In genomic region chr12:27821259-27821973, GRCh38 we compare ENCODE assay signal across 8 cellular contexts. TPM values are rescaled to one million over a fixed set of nuclear protein-coding genes. Genes with fewer than 3 reads are reported as not detected.
DNase-seq lines count a peak whose midpoint lies in the region; ATAC-seq and TF ChIP-seq lines count a peak whose summit lies in the region.

No MANE protein-coding gene starts in this region.

- no peak overlapping the region for H3K4me3 ChIP-seq in AG04449 (ENCODE audit: low read depth, low read length)
- no peak overlapping the region for H3K4me3 ChIP-seq in GM12875 (ENCODE audit: low read depth, low read length)

- CTCF ChIA-PET in AG04449 (lab: Yijun Ruan, JAX) = interaction anchor here (0.6 to 5.1 kb wide), 44 partner anchors 9 to 1198 kb away, joined by 3 to 59 read pairs (median 5); partner anchors contain the start of genes KLHL42 and MANSC4

- TF ChIP-seq CTCF in AG04449 (IDR thresholded peaks at IDR 0.05; ENCODE audit: insufficient read depth, low read length, missing control alignments) (peak; percentile 55), GM12875 (IDR thresholded peaks at IDR 0.05; ENCODE audit: borderline replicate concordance, insufficient read depth, low read depth, low read length) (peak; percentile 66)

- DNase-seq in AG04449 (ENCODE audit: low read depth, low spot score) = no peak
- DNase-seq in M059J (ENCODE audit: low read depth) = peak; percentile 84
- peak; percentile 8 for DNase-seq in brain pericyte (ENCODE audit: low read depth, low spot score)
- peak; percentile 89 for DNase-seq in iris pigment epithelial cell (ENCODE audit: low read depth)
- peak; percentile 1 to 4 for DNase-seq in stimulated activated CD8-positive, alpha-beta memory T cell treated with anti-CD3 and anti-CD28 coated beads, Interleukin-7, amount 100 ng/mL, for 4 hours (ENCODE audit: low read depth in 2 of 2)

- ATAC-seq in SK-N-SH treated with all-trans-retinoic acid at 6 μM for 48 hours (peak; percentile 93), GM18517 (IDR thresholded peaks at IDR 0.05; ENCODE audit: unreplicated experiment) (no peak)

- POLR2A ChIA-PET in AG04449 (lab: Yijun Ruan, JAX) = no interaction called here

TF ChIP-seq in SK-N-SH treated with all-trans-retinoic acid at 6 μM for 48 hours, 23 proteins besides CTCF, POLR2A, EP300 and RAD21:
- TF ChIP-seq PATZ1 (CRISPR knock-in tag; IDR thresholded peaks at IDR 0.05; ENCODE audit: borderline replicate concordance) (no peak), ARNTL (CRISPR knock-in tag; IDR thresholded peaks at IDR 0.05; ENCODE audit: borderline replicate concordance, low read depth) (no peak), ZFP3 (CRISPR knock-in tag; IDR thresholded peaks at IDR 0.05) (no peak), ZFP30 (CRISPR knock-in tag; IDR thresholded peaks at IDR 0.05) (no peak), ISL1 (CRISPR knock-in tag; IDR thresholded peaks at IDR 0.05) (no peak), ESRRG (CRISPR knock-in tag; IDR thresholded peaks at IDR 0.05) (no peak), TOX (CRISPR knock-in tag; IDR thresholded peaks at IDR 0.05; ENCODE audit: borderline replicate concordance) (no peak), BACH2 (CRISPR knock-in tag; IDR thresholded peaks at IDR 0.05; ENCODE audit: borderline replicate concordance) (no peak), RARB (CRISPR knock-in tag; IDR thresholded peaks at IDR 0.05) (no peak), ZNF8 (CRISPR knock-in tag; IDR thresholded peaks at IDR 0.05) (no peak), CSRNP3 (CRISPR knock-in tag; IDR thresholded peaks at IDR 0.05) (no peak), ZNF565 (CRISPR knock-in tag; conservative IDR thresholded peaks at IDR 0.05; ENCODE audit: low read depth) (no peak), POU6F1 (CRISPR knock-in tag; IDR thresholded peaks at IDR 0.05; ENCODE audit: borderline replicate concordance, low read depth) (no peak), CREB5 (CRISPR knock-in tag; IDR thresholded peaks at IDR 0.05; ENCODE audit: low read depth) (no peak), ZNF70 (CRISPR knock-in tag; IDR thresholded peaks at IDR 0.05) (no peak), OSR1 (CRISPR knock-in tag; IDR thresholded peaks at IDR 0.05) (no peak)

RNA-seq across cellular contexts. Expression of gene MANSC4, which starts 41.4 kb away (rescaled TPM):
- not detected in 2 replicates for total RNA-seq in M059J (2014; rRNA removed; shearing (Covaris generic))

RNA-seq across cellular contexts. Expression of gene KLHL42, which starts 41.4 kb away (rescaled TPM):
- total RNA-seq in M059J (2014; rRNA removed; shearing (Covaris generic)) = 9.1 and 13.2 TPM in 2 replicates
